In the genomic region with DNA sequence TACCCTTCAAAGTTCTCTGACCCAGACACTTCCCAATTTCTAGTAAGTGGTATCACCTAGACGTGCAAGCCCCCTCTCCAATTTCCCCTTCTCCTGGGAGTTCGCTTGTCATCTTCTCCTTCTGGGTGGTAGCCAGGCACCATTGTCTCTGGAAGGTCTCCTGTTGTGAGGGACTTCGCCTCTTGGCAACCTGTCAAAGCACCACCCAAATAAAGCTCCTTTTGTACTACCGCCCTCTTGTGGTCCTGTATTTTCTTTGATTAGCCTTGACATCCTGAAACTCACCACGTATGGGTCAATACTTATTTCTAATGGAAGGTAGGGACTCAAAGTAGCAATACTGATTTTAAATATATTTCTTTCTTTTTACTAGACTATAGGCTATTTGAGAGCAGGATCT, we compare ENCODE assay signal across 8 cellular contexts. TPM values are rescaled to one million over a fixed set of nuclear protein-coding genes. Genes with fewer than 3 reads are reported as not detected.
DNase-seq lines count a peak whose midpoint lies in the region; ATAC-seq and TF ChIP-seq lines count a peak whose summit lies in the region.

No MANE protein-coding gene starts in this region.

- no peak for ATAC-seq in foreskin keratinocyte
- peak; percentile 54 for ATAC-seq in upper lobe of right lung

- no peak overlapping the region for H3K27ac ChIP-seq in HEK293 (ENCODE audit: extremely low read depth, low read depth, low read length)
- H3K27ac ChIP-seq in SK-N-MC, result no peak overlapping the region
- no peak overlapping the region for H3K27ac ChIP-seq in foreskin keratinocyte
- no peak overlapping the region for H3K27ac ChIP-seq in upper lobe of right lung

- CTCF ChIA-PET in HEK293 (lab: Yijun Ruan, JAX), result interaction anchor here (0.6 to 2.2 kb wide), 23 partner anchors 8 to 385 kb away, joined by 3 to 7 read pairs (median 4); a partner anchor contains a TSS

- H3K9me3 ChIP-seq in HEK293 (ENCODE audit: control insufficient read depth, insufficient read depth, low read depth, low read length) (no peaks in the 10 kb centered on the region), SK-N-MC (ENCODE audit: low read depth, low read length) (no peaks in the 10 kb centered on the region), upper lobe of right lung (no peaks in the 10 kb centered on the region)

- no peaks in the 10 kb centered on the region for H3K4me1 ChIP-seq in HEK293 (ENCODE audit: control insufficient read depth, insufficient read depth, low read length)
- H3K4me1 ChIP-seq in foreskin keratinocyte, result no peaks in the 10 kb centered on the region
- H3K4me1 ChIP-seq in upper lobe of right lung, result no peaks in the 10 kb centered on the region

- TF ChIP-seq CTCF in HEK293 (tag by site-specific recombination; IDR thresholded peaks at IDR 0.05) (no peak), foreskin keratinocyte (conservative IDR thresholded peaks at IDR 0.05) (peak; percentile 64), upper lobe of right lung (IDR thresholded peaks at IDR 0.05) (peak; percentile 48)

- intact Hi-C loops in upper lobe of right lung (cut with DNase I), result no loop called here

- no peak overlapping the region for H3K9ac ChIP-seq in SK-N-MC (ENCODE audit: insufficient read length)

- H3K36me3 ChIP-seq in HEK293 (ENCODE audit: control insufficient read depth in 2 of 2, insufficient read depth in 1 of 2, low read length in 2 of 2) (no peaks in the 10 kb centered on the region), SK-N-MC (ENCODE audit: insufficient read depth, low read length) (no peaks in the 10 kb centered on the region), upper lobe of right lung (no peaks in the 10 kb centered on the region)

- H3K4me3 ChIP-seq in HEK293 (ENCODE audit: low read depth, low read length) (no peak overlapping the region), SK-N-MC (no peak overlapping the region), upper lobe of right lung (no peak overlapping the region)

- H3K27me3 ChIP-seq in foreskin keratinocyte, result peaks cover 19% of the 10 kb centered on the region
- no peaks in the 10 kb centered on the region for H3K27me3 ChIP-seq in upper lobe of right lung

- POLR2A ChIA-PET in HEK293 (lab: Yijun Ruan, JAX), result no interaction called here

- DNase-seq in AG08396 (ENCODE audit: low spot score) (peak; percentile 17), GM04504 (ENCODE audit: low read depth) (peak; percentile 10), M059J (ENCODE audit: low read depth) (peak; percentile 25), SK-N-MC (ENCODE audit: low read depth, low spot score) (peak; percentile 35), foreskin keratinocyte (no peak), upper lobe of right lung (no peak), DMS79 (lab: John Stamatoyannopoulos, UW) (no peak)

TF ChIP-seq in HEK293, 187 proteins besides CTCF, POLR2A, EP300 and RAD21:
- peak; percentile 18; the same call in 1 of the 2 replicates for TF ChIP-seq IKZF3 (tag by site-specific recombination; IDR thresholded peaks at IDR 0.05)
- TF ChIP-seq, protein P1, sequence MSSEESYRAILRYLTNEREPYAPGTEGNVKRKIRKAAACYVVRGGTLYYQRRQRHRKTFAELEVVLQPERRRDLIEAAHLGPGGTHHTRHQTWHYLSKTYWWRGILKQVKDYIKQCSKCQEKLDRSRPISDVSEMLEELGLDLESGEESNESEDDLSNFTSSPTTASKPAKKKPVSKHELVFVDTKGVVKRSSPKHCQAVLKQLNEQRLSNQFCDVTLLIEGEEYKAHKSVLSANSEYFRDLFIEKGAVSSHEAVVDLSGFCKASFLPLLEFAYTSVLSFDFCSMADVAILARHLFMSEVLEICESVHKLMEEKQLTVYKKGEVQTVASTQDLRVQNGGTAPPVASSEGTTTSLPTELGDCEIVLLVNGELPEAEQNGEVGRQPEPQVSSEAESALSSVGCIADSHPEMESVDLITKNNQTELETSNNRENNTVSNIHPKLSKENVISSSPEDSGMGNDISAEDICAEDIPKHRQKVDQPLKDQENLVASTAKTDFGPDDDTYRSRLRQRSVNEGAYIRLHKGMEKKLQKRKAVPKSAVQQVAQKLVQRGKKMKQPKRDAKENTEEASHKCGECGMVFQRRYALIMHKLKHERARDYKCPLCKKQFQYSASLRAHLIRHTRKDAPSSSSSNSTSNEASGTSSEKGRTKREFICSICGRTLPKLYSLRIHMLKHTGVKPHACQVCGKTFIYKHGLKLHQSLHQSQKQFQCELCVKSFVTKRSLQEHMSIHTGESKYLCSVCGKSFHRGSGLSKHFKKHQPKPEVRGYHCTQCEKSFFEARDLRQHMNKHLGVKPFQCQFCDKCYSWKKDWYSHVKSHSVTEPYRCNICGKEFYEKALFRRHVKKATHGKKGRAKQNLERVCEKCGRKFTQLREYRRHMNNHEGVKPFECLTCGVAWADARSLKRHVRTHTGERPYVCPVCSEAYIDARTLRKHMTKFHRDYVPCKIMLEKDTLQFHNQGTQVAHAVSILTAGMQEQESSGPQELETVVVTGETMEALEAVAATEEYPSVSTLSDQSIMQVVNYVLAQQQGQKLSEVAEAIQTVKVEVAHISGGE (tag by site-specific recombination; conservative IDR thresholded peaks at IDR 0.05; ENCODE audit: low read depth), result no peak
- TF ChIP-seq ZNF394 (tag by site-specific recombination; IDR thresholded peaks at IDR 0.05; ENCODE audit: borderline replicate concordance), result no peak
- TF ChIP-seq ZNF654 (tag by site-specific recombination; IDR thresholded peaks at IDR 0.05; ENCODE audit: low read depth), result peak; percentile 60
- TF ChIP-seq ZNF423 (tag by site-specific recombination; IDR thresholded peaks at IDR 0.05), result 0 out of 2 replicates have a peak, but pooled peaks have one; percentile 19
- peak; percentile 84 for TF ChIP-seq SETDB1 (IDR thresholded peaks at IDR 0.05; ENCODE audit: insufficient read length, low read length)

RNA-seq across cellular contexts. Expression of a gene that starts 8.2 kb away (rescaled TPM):
- total RNA-seq in M059J (2014; rRNA removed; shearing (Covaris generic)), result 0.25 TPM in 1 of 2 replicates, not detected in the other
- total RNA-seq in foreskin keratinocyte, result 0.03 and 0.11 TPM in 2 replicates
- not detected in 2 replicates for polyA plus RNA-seq in foreskin keratinocyte
- 8.1 TPM for total RNA-seq in upper lobe of right lung

RNA-seq across cellular contexts. Expression of a gene that starts 59.1 kb away (rescaled TPM):
- 0.44 and 0.62 TPM in 2 replicates for total RNA-seq in M059J (2014; rRNA removed; shearing (Covaris generic))
- 7.9 and 9.0 TPM in 2 replicates for total RNA-seq in foreskin keratinocyte
- 1.7 and 2.2 TPM in 2 replicates for polyA plus RNA-seq in foreskin keratinocyte
- 3.3 TPM for total RNA-seq in upper lobe of right lung

Comparison
In these comparisons a context has a peak if more than half of its experiments do, and no peak if none do; other contexts are left out.
1. DNase-seq: peak in AG08396 (single experiment), GM04504 (single experiment), M059J (single experiment) and SK-N-MC (single experiment); none in foreskin keratinocyte (0 of 2), upper lobe of right lung (single experiment) and DMS79 (single experiment).